ENCODE assay signal across 8 cellular contexts in genomic region chr17:39461911-39462641, GRCh38. TPM values are rescaled to one million over a fixed set of nuclear protein-coding genes. Genes with fewer than 3 reads are reported as not detected.
DNase-seq lines count a peak whose midpoint lies in the region; ATAC-seq and TF ChIP-seq lines count a peak whose summit lies in the region.

No MANE protein-coding gene starts in this region.

- no peaks in the 10 kb centered on the region for H3K27me3 ChIP-seq in WERI-Rb-1 (ENCODE audit: insufficient read depth, low read depth, severe bottlenecking)

- peak; percentile 54 for ATAC-seq in GM18511 (IDR thresholded peaks at IDR 0.05; ENCODE audit: unreplicated experiment)
- ATAC-seq in HG03457 (IDR thresholded peaks at IDR 0.05; ENCODE audit: unreplicated experiment), result peak; percentile 6

- peaks cover 4% of the 10 kb centered on the region for H3K9me3 ChIP-seq in WERI-Rb-1 (ENCODE audit: severe bottlenecking)

- peak overlapping the region; percentile 96 for H3K4me3 Mint-ChIP-seq in stimulated activated naive CD8-positive, alpha-beta T cell treated with anti-CD3 and anti-CD28 coated beads, Interleukin-15, Interleukin-2, amounts not matched to agents 100 ng/mL and 50 ng/mL, for 24 hours

- peak overlapping the region; percentile 99 for H3K27ac Mint-ChIP-seq in stimulated activated naive CD8-positive, alpha-beta T cell treated with anti-CD3 and anti-CD28 coated beads, Interleukin-15, Interleukin-2, amounts not matched to agents 100 ng/mL and 50 ng/mL, for 24 hours

- H3K9me3 Mint-ChIP-seq in stimulated activated naive CD8-positive, alpha-beta T cell treated with anti-CD3 and anti-CD28 coated beads, Interleukin-15, Interleukin-2, amounts not matched to agents 100 ng/mL and 50 ng/mL, for 24 hours, result no peaks in the 10 kb centered on the region

- no peaks in the 10 kb centered on the region for H3K27me3 Mint-ChIP-seq in stimulated activated naive CD8-positive, alpha-beta T cell treated with anti-CD3 and anti-CD28 coated beads, Interleukin-15, Interleukin-2, amounts not matched to agents 100 ng/mL and 50 ng/mL, for 24 hours

- DNase-seq in ACHN (peak; percentile 78), WERI-Rb-1 (no peak), lung microvascular endothelial cell (ENCODE audit: low read depth in 2 of 2) (peak; percentile 53 to 55), SKM-1 treated with dmso at 0.1 percent for 144 hours (lab: John Stamatoyannopoulos, UW; ENCODE audit: unreplicated experiment) (no peak)
- peak; percentile 52 for DNase-seq in effector CD4-positive, alpha-beta T cell

- H3K4me1 Mint-ChIP-seq in stimulated activated naive CD8-positive, alpha-beta T cell treated with anti-CD3 and anti-CD28 coated beads, Interleukin-15, Interleukin-2, amounts not matched to agents 100 ng/mL and 50 ng/mL, for 24 hours (ENCODE audit: low read depth), result peaks cover 43% of the 10 kb centered on the region

- in situ Hi-C loops in ACHN (cut with HindIII; ENCODE audit: low pct_ligation_motif_present, low pct_unique_long_range_greater_than_20kb, low sequenced_read_pairs), result no loop called here

- H3K27ac ChIP-seq in WERI-Rb-1, result peak overlapping the region; percentile 94

- H3K4me3 ChIP-seq in WERI-Rb-1 (ENCODE audit: low read depth, low read length), result peak overlapping the region; percentile 93

- no peak for TF ChIP-seq CTCF in WERI-Rb-1 (IDR thresholded peaks at IDR 0.05; ENCODE audit: low read depth, low read length)

- peaks cover 31% of the 10 kb centered on the region for H3K36me3 ChIP-seq in WERI-Rb-1

- H3K36me3 Mint-ChIP-seq in stimulated activated naive CD8-positive, alpha-beta T cell treated with anti-CD3 and anti-CD28 coated beads, Interleukin-15, Interleukin-2, amounts not matched to agents 100 ng/mL and 50 ng/mL, for 24 hours (ENCODE audit: low read depth), result peaks cover 29% of the 10 kb centered on the region

RNA-seq across cellular contexts. Expression of gene CDK12, which starts 0.8 kb away (rescaled TPM):
- total RNA-seq in lung microvascular endothelial cell, result 12.4 and 19.2 TPM in 2 replicates

RNA-seq across cellular contexts. Expression of gene MED1, which starts 11.0 kb away (rescaled TPM):
- total RNA-seq in lung microvascular endothelial cell, result 15.3 and 19.6 TPM in 2 replicates

Comparison
In these comparisons a context has a peak if more than half of its experiments do, and no peak if none do; other contexts are left out.
1. DNase-seq: peak in ACHN (single experiment), effector CD4-positive, alpha-beta T cell (single experiment) and lung microvascular endothelial cell (2 of 2); none in WERI-Rb-1 (single experiment) and SKM-1 treated with dmso at 0.1 percent for 144 hours (single experiment).